8 cellular contexts compared by ENCODE assay signal in genomic region chr7:141975806-141976523, GRCh38. TPM values are rescaled to one million over a fixed set of nuclear protein-coding genes. Genes with fewer than 3 reads are reported as not detected.
A peak's percentile ranks its signal among the peaks of the same experiment; 100 is the strongest.
DNase-seq lines count a peak whose midpoint lies in the region; ATAC-seq, FAIRE-seq and TF ChIP-seq lines count a peak whose summit lies in the region.

No MANE protein-coding gene starts in this region.

- TF ChIP-seq CTCF in OCI-LY7 (conservative IDR thresholded peaks at IDR 0.05; ENCODE audit: low read length) = peak; percentile 99
- TF ChIP-seq CTCF in fibroblast of lung (conservative IDR thresholded peaks at IDR 0.05 in 1 of 2, IDR thresholded peaks at IDR 0.05 in 1 of 2; ENCODE audit: low read depth in 1 of 2, low read length in 2 of 2) = peak; percentile 56 to 66

- H3K4me1 Mint-ChIP-seq in naive thymus-derived CD8-positive, alpha-beta T cell = peaks cover 13 to 30% (median 22%) of the 10 kb centered on the region in 4 donors

- FAIRE-seq in HTR-8/SVneo (lab: Jason Lieb, UNC) = no peak

- H3K36me3 Mint-ChIP-seq in naive thymus-derived CD8-positive, alpha-beta T cell = no peaks in the 10 kb centered on the region

- H3K9ac ChIP-seq in fibroblast of lung (ENCODE audit: insufficient read depth, low read length) = no peak overlapping the region

- peak; percentile 80 for ATAC-seq in GM21360 (IDR thresholded peaks at IDR 0.05; ENCODE audit: unreplicated experiment)
- peak; percentile 87 to 90 for ATAC-seq in naive thymus-derived CD8-positive, alpha-beta T cell

- H3K9me3 ChIP-seq in OCI-LY7 (ENCODE audit: low read length) = no peaks in the 10 kb centered on the region
- no peaks in the 10 kb centered on the region for H3K9me3 ChIP-seq in fibroblast of lung (ENCODE audit: control insufficient read depth, insufficient read depth, low read depth, low read length)

- H3K4me1 ChIP-seq in OCI-LY7 (ENCODE audit: insufficient read depth, low read length, poor library complexity, severe bottlenecking) (peaks cover 17% of the 10 kb centered on the region), fibroblast of lung (ENCODE audit: control insufficient read depth, extremely low read depth, insufficient read depth, low read length) (no peaks in the 10 kb centered on the region)

- intact Hi-C loops in OCI-LY7 (cut with micrococcal nuclease; ENCODE audit: unreplicated experiment) = loop anchor here (1.0 to 5.0 kb wide), 3 partner anchors 56 to 326 kb away; no protein-coding TSS in a partner anchor

- H3K27ac ChIP-seq in OCI-LY7 (ENCODE audit: low read depth, low read length, poor library complexity, severe bottlenecking) (peak overlapping the region; percentile 62), fibroblast of lung (ENCODE audit: insufficient read depth, low read length) (no peak overlapping the region)

- POLR2A ChIA-PET in OCI-LY7 (lab: Charles Lee) = interaction anchor here (0.6 to 0.7 kb wide), 2 partner anchors 11 to 958 kb away, joined by 3 to 5 read pairs; no protein-coding TSS in a partner anchor
- POLR2A ChIA-PET in naive thymus-derived CD8-positive, alpha-beta T cell (lab: Charles Lee) = interaction anchor here (0.9 to 1.1 kb wide), 2 partner anchors 323 to 337 kb away, joined by 3 read pairs; no protein-coding TSS in a partner anchor

- no TSS peak for BruUV-seq in OCI-LY7 (replicated peaks; lab: Mats Ljungman, UMichigan)

- DNase-seq in COLO668 (lab: John Stamatoyannopoulos, UW; ENCODE audit: unreplicated experiment) = peak; percentile 86
- DNase-seq in HTR-8/SVneo (ENCODE audit: insufficient read length, low spot score) = peak; percentile 43
- DNase-seq in OCI-LY7 (ENCODE audit: low spot score) = peak; percentile 71
- DNase-seq in activated T-cell treated with anti-CD3 and anti-CD28 coated beads, Interleukin-2, amount 50 U/mL, for 1 hour = peak; percentile 73
- peak; percentile 16 to 36 for DNase-seq in fibroblast of lung (ENCODE audit: low read depth in 2 of 2)
- DNase-seq in naive thymus-derived CD8-positive, alpha-beta T cell = peak; percentile 28 to 79 (median 52)
- DNase-seq in stimulated activated naive CD4-positive, alpha-beta T cell treated with Interleukin-2 at 50 U/mL for 16 hours (lab: John Stamatoyannopoulos, UW) = peak; percentile 45

- H3K79me2 ChIP-seq in OCI-LY7 (ENCODE audit: insufficient read depth, low read depth, low read length) = no peaks in the 10 kb centered on the region
- no peaks in the 10 kb centered on the region for H3K79me2 ChIP-seq in fibroblast of lung (ENCODE audit: control insufficient read depth, insufficient read depth, low read length)

- H2AFZ ChIP-seq in OCI-LY7 (ENCODE audit: low read length) = peak overlapping the region; percentile 92
- H2AFZ ChIP-seq in fibroblast of lung (ENCODE audit: low read length) = peak overlapping the region; percentile 50

- H3K4me3 ChIP-seq in OCI-LY7 (ENCODE audit: low read depth, low read length, poor library complexity, severe bottlenecking) (peak overlapping the region; percentile 54), fibroblast of lung (replicated peaks in 1 of 4; ENCODE audit: control extremely low read depth in 1 of 4, insufficient read depth in 1 of 4, low read depth in 3 of 4, low read length in 4 of 4) (no peak overlapping the region)

- H3K36me3 ChIP-seq in OCI-LY7 (ENCODE audit: insufficient read depth, low read length) (no peaks in the 10 kb centered on the region), fibroblast of lung (ENCODE audit: control insufficient read depth, insufficient read depth, low read length) (no peaks in the 10 kb centered on the region)

- no peaks in the 10 kb centered on the region for H4K20me1 ChIP-seq in OCI-LY7 (ENCODE audit: insufficient read depth, low read length)
- H4K20me1 ChIP-seq in fibroblast of lung (ENCODE audit: control insufficient read depth, extremely low read depth, insufficient read depth, low read length) = no peaks in the 10 kb centered on the region

- CTCF ChIA-PET in OCI-LY7 (lab: Charles Lee; ENCODE audit: unreplicated experiment) = interaction anchor here (0.5 to 1.8 kb wide), 3 partner anchors 10 to 328 kb away, joined by 3 to 7 read pairs (median 4); no protein-coding TSS in a partner anchor

- H3K4me2 ChIP-seq in OCI-LY7 (ENCODE audit: low read length) (peak overlapping the region; percentile 58), fibroblast of lung (ENCODE audit: extremely low read depth, insufficient read depth, low read length) (no peak overlapping the region)

- no peaks in the 10 kb centered on the region for H3K27me3 ChIP-seq in fibroblast of lung (ENCODE audit: control insufficient read depth, insufficient read depth, low read length)

- H3K4me3 Mint-ChIP-seq in naive thymus-derived CD8-positive, alpha-beta T cell = peak overlapping the region; percentile 69 to 88 (median 81)

- H3K27me3 Mint-ChIP-seq in naive thymus-derived CD8-positive, alpha-beta T cell = no peaks in the 10 kb centered on the region

- peaks cover 0 to 10% (median 0%) of the 10 kb centered on the region in 9 donors for H3K9me3 Mint-ChIP-seq in naive thymus-derived CD8-positive, alpha-beta T cell

- H3K9me2 ChIP-seq in OCI-LY7 (ENCODE audit: insufficient read depth, low read length) = no peaks in the 10 kb centered on the region

- peak overlapping the region; percentile 27 to 92 (median 80) for H3K27ac Mint-ChIP-seq in naive thymus-derived CD8-positive, alpha-beta T cell

RNA-seq across cellular contexts. Expression of gene TAS2R38, which starts 2.4 kb away (rescaled TPM):
- total RNA-seq in OCI-LY7 (2014; rRNA removed; shearing (Covaris generic)) = not detected in 2 replicates
- total RNA-seq in OCI-LY7 (2022) (not detected in 2 replicates), fibroblast of lung (not detected in 2 replicates)
- polyA plus RNA-seq in fibroblast of lung = not detected in 2 replicates
- not detected in 2 replicates for polyA plus RNA-seq in fibroblast of lung (2012)
- polyA minus RNA-seq in fibroblast of lung (ENCODE audit: low replicate concordance) = not detected in 2 replicates
- total RNA-seq in naive thymus-derived CD8-positive, alpha-beta T cell = not detected
- polyA plus RNA-seq in naive thymus-derived CD8-positive, alpha-beta T cell = not detected

RNA-seq across cellular contexts. Expression of gene MGAM, which starts 19.7 kb away (rescaled TPM):
- 0.03 and 0.05 TPM in 2 replicates for total RNA-seq in OCI-LY7 (2014; rRNA removed; shearing (Covaris generic))
- total RNA-seq in OCI-LY7 (2022) = not detected in 2 replicates
- not detected in 2 replicates for total RNA-seq in fibroblast of lung
- 0.15 TPM in 1 of 2 replicates, not detected in the other for polyA plus RNA-seq in fibroblast of lung
- polyA plus RNA-seq in fibroblast of lung (2012) = 0.06 TPM in 1 of 2 replicates, not detected in the other
- 0.35 TPM in 1 of 2 replicates, not detected in the other for polyA minus RNA-seq in fibroblast of lung (ENCODE audit: low replicate concordance)
- under 1 TPM; 0.08 to 0.26 TPM for total RNA-seq in naive thymus-derived CD8-positive, alpha-beta T cell
- not detected for polyA plus RNA-seq in naive thymus-derived CD8-positive, alpha-beta T cell

RNA-seq across cellular contexts. Expression of gene CLEC5A, which starts 29.2 kb away (rescaled TPM):
- not detected in 2 replicates for total RNA-seq in OCI-LY7 (2014; rRNA removed; shearing (Covaris generic))
- not detected in 2 replicates for total RNA-seq in OCI-LY7 (2022)
- total RNA-seq in fibroblast of lung = not detected in 2 replicates
- polyA plus RNA-seq in fibroblast of lung = not detected in 2 replicates
- polyA plus RNA-seq in fibroblast of lung (2012) = not detected in 2 replicates
- not detected in 2 replicates for polyA minus RNA-seq in fibroblast of lung (ENCODE audit: low replicate concordance)
- total RNA-seq in naive thymus-derived CD8-positive, alpha-beta T cell = under 1 TPM; 0.31 to 0.77 TPM
- not detected for polyA plus RNA-seq in naive thymus-derived CD8-positive, alpha-beta T cell

RNA-seq across cellular contexts. Expression of gene OR9A4, which starts 59.8 kb away (rescaled TPM):
- total RNA-seq in OCI-LY7 (2014; rRNA removed; shearing (Covaris generic)) = 0.06 TPM in 1 of 2 replicates, not detected in the other
- total RNA-seq in OCI-LY7 (2022) = not detected in 2 replicates
- not detected in 2 replicates for total RNA-seq in fibroblast of lung
- not detected in 2 replicates for polyA plus RNA-seq in fibroblast of lung
- polyA plus RNA-seq in fibroblast of lung (2012) = not detected in 2 replicates
- polyA minus RNA-seq in fibroblast of lung (ENCODE audit: low replicate concordance) = not detected in 2 replicates
- not detected for total RNA-seq in naive thymus-derived CD8-positive, alpha-beta T cell
- not detected for polyA plus RNA-seq in naive thymus-derived CD8-positive, alpha-beta T cell

Comparison
In these comparisons a context has a peak if more than half of its experiments do, and no peak if none do; other contexts are left out.
1. DNase-seq: peak in every context shown above with its lines; median percentile 86 in COLO668; 73 in activated T-cell treated with anti-CD3 and anti-CD28 coated beads, Interleukin-2, amount 50 U/mL, for 1 hour; 71 in OCI-LY7; 52 in naive thymus-derived CD8-positive, alpha-beta T cell; 45 in stimulated activated naive CD4-positive, alpha-beta T cell treated with Interleukin-2 at 50 U/mL for 16 hours; 43 in HTR-8/SVneo; 26 in fibroblast of lung.